Comparison of ENCODE assay signal across 1 cellular context in the genomic region with DNA sequence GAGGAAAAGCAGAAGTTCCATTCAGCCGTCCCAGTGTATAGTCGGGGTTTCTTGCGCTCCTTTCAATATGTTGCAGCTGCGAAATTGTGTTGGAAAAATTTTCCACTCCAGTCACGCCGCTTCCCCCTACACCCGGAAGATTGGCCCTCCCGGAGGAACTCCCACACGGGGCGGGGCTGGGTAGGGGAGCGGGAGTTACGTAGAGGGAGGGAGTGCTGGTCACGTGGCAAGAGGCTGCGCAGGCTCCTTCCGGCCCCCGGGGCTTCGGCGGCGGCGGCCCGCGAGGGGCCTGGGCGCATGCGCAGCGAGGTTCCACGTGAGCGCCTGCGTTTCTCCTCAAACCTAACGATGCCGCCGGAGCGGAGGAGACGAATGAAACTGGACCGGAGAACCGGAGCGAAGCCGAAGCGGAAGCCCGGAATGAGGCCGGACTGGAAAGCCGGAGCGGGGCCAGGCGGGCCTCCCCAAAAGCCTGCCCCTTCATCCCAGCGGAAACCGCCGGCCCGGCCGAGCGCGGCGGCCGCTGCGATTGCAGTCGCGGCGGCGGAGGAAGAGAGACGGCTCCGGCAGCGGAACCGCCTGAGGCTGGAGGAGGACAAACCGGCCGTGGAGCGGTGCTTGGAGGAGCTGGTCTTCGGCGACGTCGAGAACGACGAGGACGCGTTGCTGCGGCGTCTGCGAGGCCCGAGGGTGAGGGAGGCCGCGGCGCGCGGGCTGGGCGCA.
TF ChIP-seq lines count a peak whose summit lies in the region.

UTP18 (plus strand) TSS at position 310 of the 723 bp plus-strand sequence; CDS start at position 349, 39 bp downstream.

TF ChIP-seq in HEK293, 187 proteins besides CTCF, POLR2A, EP300 and RAD21 (continued from another document):
- TF ChIP-seq ATF2 (tag by site-specific recombination; IDR thresholded peaks at IDR 0.05; ENCODE audit: low read depth): no peak
- TF ChIP-seq ZNF701 (tag by site-specific recombination; IDR thresholded peaks at IDR 0.05): no peak
- no peak for TF ChIP-seq ZNF169 (tag by site-specific recombination; IDR thresholded peaks at IDR 0.05)
- TF ChIP-seq ZNF791 (tag by site-specific recombination; IDR thresholded peaks at IDR 0.05): no peak
- TF ChIP-seq SCRT1 (tag by site-specific recombination; IDR thresholded peaks at IDR 0.05; ENCODE audit: borderline replicate concordance): no peak
- TF ChIP-seq ZNF677 (tag by site-specific recombination; IDR thresholded peaks at IDR 0.05): no peak
- no peak for TF ChIP-seq ZNF221 (tag by site-specific recombination; IDR thresholded peaks at IDR 0.05; ENCODE audit: borderline replicate concordance)
- no peak for TF ChIP-seq ZNF398 (tag by site-specific recombination; IDR thresholded peaks at IDR 0.05)
- peak; percentile 65 for TF ChIP-seq SP7 (tag by site-specific recombination; IDR thresholded peaks at IDR 0.05)
- TF ChIP-seq ZNF324 (tag by site-specific recombination; IDR thresholded peaks at IDR 0.05): peak; percentile 92
- peak; percentile 31; the same call in 1 of the 2 replicates for TF ChIP-seq ZNF843 (tag by site-specific recombination; IDR thresholded peaks at IDR 0.05)
- TF ChIP-seq ZNF211 (tag by site-specific recombination; IDR thresholded peaks at IDR 0.05; ENCODE audit: low read depth): no peak
- TF ChIP-seq ZNF777 (tag by site-specific recombination; IDR thresholded peaks at IDR 0.05; ENCODE audit: borderline replicate concordance): peak; percentile 91
- TF ChIP-seq, protein P1, sequence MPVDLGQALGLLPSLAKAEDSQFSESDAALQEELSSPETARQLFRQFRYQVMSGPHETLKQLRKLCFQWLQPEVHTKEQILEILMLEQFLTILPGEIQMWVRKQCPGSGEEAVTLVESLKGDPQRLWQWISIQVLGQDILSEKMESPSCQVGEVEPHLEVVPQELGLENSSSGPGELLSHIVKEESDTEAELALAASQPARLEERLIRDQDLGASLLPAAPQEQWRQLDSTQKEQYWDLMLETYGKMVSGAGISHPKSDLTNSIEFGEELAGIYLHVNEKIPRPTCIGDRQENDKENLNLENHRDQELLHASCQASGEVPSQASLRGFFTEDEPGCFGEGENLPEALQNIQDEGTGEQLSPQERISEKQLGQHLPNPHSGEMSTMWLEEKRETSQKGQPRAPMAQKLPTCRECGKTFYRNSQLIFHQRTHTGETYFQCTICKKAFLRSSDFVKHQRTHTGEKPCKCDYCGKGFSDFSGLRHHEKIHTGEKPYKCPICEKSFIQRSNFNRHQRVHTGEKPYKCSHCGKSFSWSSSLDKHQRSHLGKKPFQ (tag by site-specific recombination; IDR thresholded peaks at IDR 0.05): no peak; the same call in 1 of the 2 replicates
- TF ChIP-seq KLF16 (tag by site-specific recombination; IDR thresholded peaks at IDR 0.05): peak; percentile 88
- TF ChIP-seq ZNF785 (tag by site-specific recombination; IDR thresholded peaks at IDR 0.05): no peak
- peak; percentile 64 for TF ChIP-seq KLF9 (tag by site-specific recombination; IDR thresholded peaks at IDR 0.05; ENCODE audit: low read depth)
- TF ChIP-seq ZNF529 (tag by site-specific recombination; IDR thresholded peaks at IDR 0.05; ENCODE audit: insufficient replicate concordance): no peak
- TF ChIP-seq BCL11B (tag by site-specific recombination; IDR thresholded peaks at IDR 0.05; ENCODE audit: low read depth): no peak
- TF ChIP-seq FEZF1 (tag by site-specific recombination; IDR thresholded peaks at IDR 0.05): no peak
- peak; percentile 42; the same call in 1 of the 2 replicates for TF ChIP-seq ZNF596 (tag by site-specific recombination; IDR thresholded peaks at IDR 0.05)
- TF ChIP-seq ZNF514 (tag by site-specific recombination; IDR thresholded peaks at IDR 0.05): no peak
- TF ChIP-seq ZNF544 (tag by site-specific recombination; IDR thresholded peaks at IDR 0.05): no peak
- TF ChIP-seq ZNF37A (tag by site-specific recombination; IDR thresholded peaks at IDR 0.05): no peak
- no peak for TF ChIP-seq ZNF155 (tag by site-specific recombination; IDR thresholded peaks at IDR 0.05)
- no peak for TF ChIP-seq YY2 (tag by site-specific recombination; IDR thresholded peaks at IDR 0.05)
- no peak for TF ChIP-seq REPIN1 (tag by site-specific recombination; IDR thresholded peaks at IDR 0.05; ENCODE audit: low read depth)
